Comparison of ENCODE assay signal across 15 cellular contexts in the genomic region with DNA sequence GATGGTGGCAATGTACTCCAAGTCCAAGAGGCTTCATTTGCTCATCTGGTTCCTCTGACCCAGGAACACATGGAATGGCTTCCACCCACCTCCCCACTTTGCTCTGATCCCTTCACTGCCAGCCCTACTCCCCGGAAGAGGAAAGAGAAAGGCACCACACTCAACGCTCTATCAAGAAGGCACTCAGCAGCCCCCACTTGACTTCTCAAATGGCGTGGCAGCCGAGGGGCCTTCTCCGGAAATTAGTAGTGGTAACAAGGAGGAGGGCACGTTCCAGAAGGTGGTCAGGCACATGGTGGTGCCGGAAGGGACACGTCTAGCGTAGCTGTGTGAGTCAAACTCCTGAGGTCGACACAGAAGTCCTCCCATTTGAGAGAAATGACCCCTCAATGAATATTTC. TPM values are rescaled to one million over a fixed set of nuclear protein-coding genes. Genes with fewer than 3 reads are reported as not detected.
A peak's percentile ranks its signal among the peaks of the same experiment; 100 is the strongest.
DNase-seq lines count a peak whose midpoint lies in the region; ATAC-seq and TF ChIP-seq lines count a peak whose summit lies in the region.
"Had no signal": no experiment of that assay in that cellular context is flagged by ENCODE, and none has a peak within 500 bp of the region (broad histone marks: within the 10 kb centered on the region; RNA-seq: fewer than 3 reads in every experiment).

No MANE protein-coding gene starts in this region.

- no peak overlapping the region for H4K8ac ChIP-seq in neuronal stem cell (ENCODE audit: low read depth, low read length)

- H3K4me1 ChIP-seq in neuronal stem cell (ENCODE audit: control insufficient read depth in 2 of 2, insufficient read depth in 1 of 2, low read depth in 1 of 2, low read length in 2 of 2), result peaks cover 0 to 6% of the 10 kb centered on the region in 2 donors

- H2AFZ ChIP-seq in neuronal stem cell (ENCODE audit: low read length), result no peak overlapping the region

- TF ChIP-seq CTCF in CD4-positive, alpha-beta T cell (IDR thresholded peaks at IDR 0.05), result no peak

- H3K14ac ChIP-seq in neuronal stem cell (ENCODE audit: low read length), result no peak overlapping the region

- H3K27ac ChIP-seq in CD4-positive, alpha-beta T cell (ENCODE audit: low read depth, low read length), result no peak overlapping the region
- H3K27ac ChIP-seq in neuronal stem cell (replicated peaks; ENCODE audit: low read length), result no peak overlapping the region
- H3K27ac ChIP-seq: C4-2B had no signal

- H3K4ac ChIP-seq in neuronal stem cell (ENCODE audit: low read length), result no peak overlapping the region

- no peak overlapping the region for H2BK15ac ChIP-seq in neuronal stem cell (ENCODE audit: low read length)

- POLR2A ChIA-PET in CD4-positive, alpha-beta T cell (lab: Charles Lee), result no interaction called here

- H3K18ac ChIP-seq in neuronal stem cell (ENCODE audit: low read length), result no peak overlapping the region

- no peak for ATAC-seq in CD4-positive, alpha-beta T cell (ENCODE audit: poor library complexity)
- ATAC-seq: GM12878 had no signal

- H3K4me3 Mint-ChIP-seq in CD4-positive, alpha-beta T cell, result no peak overlapping the region
- H3K4me3 Mint-ChIP-seq: CD4-positive, alpha-beta memory T cell; H9 had no signal

- no peak overlapping the region for H3K23ac ChIP-seq in neuronal stem cell (ENCODE audit: low read depth, low read length, poor library complexity)

- no peaks in the 10 kb centered on the region for H3K27me3 ChIP-seq in CD4-positive, alpha-beta T cell (ENCODE audit: control insufficient read depth, insufficient read depth, low read length)
- H3K27me3 ChIP-seq in neuronal stem cell (ENCODE audit: control insufficient read depth in 3 of 3, insufficient read depth in 3 of 3, low read depth in 1 of 3, low read length in 3 of 3), result no peaks in the 10 kb centered on the region
- H3K27me3 ChIP-seq: BE2C had no signal

- no peak overlapping the region for H3K4me2 ChIP-seq in neuronal stem cell (ENCODE audit: insufficient read depth, low read length, poor library complexity, severe bottlenecking)

- CTCF ChIA-PET in CD4-positive, alpha-beta T cell (lab: Charles Lee), result interaction anchor here (0.7 to 1.5 kb wide), 2 partner anchors 51 to 235 kb away, joined by 3 read pairs; no protein-coding TSS in a partner anchor

- no peak for DNase-seq in CD4-positive, alpha-beta T cell
- DNase-seq in DMS79 treated with DMSO at 0.1 percent for 48 hours (lab: John Stamatoyannopoulos, UW) (peak; percentile 68), neuronal stem cell (ENCODE audit: low spot score) (no peak), NOMO-1 (lab: John Stamatoyannopoulos, UW; ENCODE audit: unreplicated experiment in 2 of 2) (no peak)
- no peak for DNase-seq in activated CD4-positive, CD25-positive, alpha-beta regulatory T cell treated with anti-CD3 and anti-CD28 coated beads, Interleukin-2, amount 50 U/mL, for 72 hours
- no peak for DNase-seq in stimulated activated CD4-positive, alpha-beta T cell treated with anti-CD3 and anti-CD28 coated beads, Interleukin-15, amount 100 ng/mL, for 24 hours
- DNase-seq: ACHN; BE2C; CD4-positive, alpha-beta memory T cell; DMS153; DND-41; EL; H9 had no signal

- no peaks in the 10 kb centered on the region for H3K27me3 Mint-ChIP-seq in CD4-positive, alpha-beta T cell
- H3K27me3 Mint-ChIP-seq: CD4-positive, alpha-beta memory T cell had no signal

- H2BK120ac ChIP-seq in neuronal stem cell (ENCODE audit: low read depth, low read length), result no peak overlapping the region

- H3K4me3 ChIP-seq in neuronal stem cell (ENCODE audit: low read length in 2 of 2), result no peak overlapping the region
- H3K4me3 ChIP-seq: GM12878 had no signal

- H2BK12ac ChIP-seq in neuronal stem cell (ENCODE audit: low read length), result no peak overlapping the region

- peaks cover 22 to 72% of the 10 kb centered on the region in 2 donors for H3K36me3 ChIP-seq in neuronal stem cell (replicated peaks in 1 of 2; ENCODE audit: control insufficient read depth in 2 of 2, insufficient read depth in 2 of 2, low read length in 2 of 2)

- no peak overlapping the region for H2AK5ac ChIP-seq in neuronal stem cell (ENCODE audit: low read depth, low read length)

- no peak overlapping the region for H3K9ac ChIP-seq in neuronal stem cell (ENCODE audit: low read depth, low read length, poor library complexity)

- no peak overlapping the region for H4K91ac ChIP-seq in neuronal stem cell (ENCODE audit: low read depth, low read length, poor library complexity)

- peak overlapping the region; percentile 29 for H2BK5ac ChIP-seq in neuronal stem cell (ENCODE audit: low read length)

- peaks cover 81% of the 10 kb centered on the region for H3K36me3 Mint-ChIP-seq in CD4-positive, alpha-beta T cell (ENCODE audit: low read depth)

- peak overlapping the region; percentile 30 for H3K27ac Mint-ChIP-seq in CD4-positive, alpha-beta T cell
- H3K27ac Mint-ChIP-seq: H9 had no signal

- no peaks in the 10 kb centered on the region for H3K9me3 ChIP-seq in CD4-positive, alpha-beta T cell (ENCODE audit: control insufficient read depth, low read length)
- no peaks in the 10 kb centered on the region for H3K9me3 ChIP-seq in neuronal stem cell (replicated peaks in 1 of 2; ENCODE audit: control insufficient read depth in 2 of 2, insufficient read depth in 1 of 2, low read depth in 1 of 2, low read length in 2 of 2)
- H3K9me3 ChIP-seq: BE2C had no signal

- H3K4me1 Mint-ChIP-seq in CD4-positive, alpha-beta T cell (ENCODE audit: low read depth), result peaks cover 14% of the 10 kb centered on the region

- H3K9me3 Mint-ChIP-seq in CD4-positive, alpha-beta T cell, result no peaks in the 10 kb centered on the region
- H3K9me3 Mint-ChIP-seq: CD4-positive, alpha-beta memory T cell; H9 had no signal

- intact Hi-C loops in CD4-positive, alpha-beta T cell (cut with DNase I, micrococcal nuclease), result loop anchor here in 1 of 2 experiments (5.0 kb wide), 2 partner anchors 75 to 145 kb away; partner anchors contain the start of gene NDUFA6

- whole genome bisulfite sequencing in neuronal stem cell (ENCODE audit: extremely low coverage in 2 of 2, insufficient read length in 2 of 2, insufficient replicate concordance in 1 of 2), 2 donors, result no CpG with 5 or more reads among the region's 10 CpGs

- H3K79me1 ChIP-seq in neuronal stem cell (ENCODE audit: low read depth, low read length), result peaks cover 6% of the 10 kb centered on the region

RNA-seq across cellular contexts. Expression of gene CYP2D6, which starts 36.5 kb away (rescaled TPM):
- total RNA-seq in CD4-positive, alpha-beta T cell, result 1 to 10 TPM; 7.4 to 7.5 TPM
- 0.29 TPM for polyA plus RNA-seq in neuronal stem cell (2013, experiment 1 of 2)
- 0.29 TPM for polyA plus RNA-seq in neuronal stem cell (2013, experiment 2 of 2)
